ENCODE assay signal across 8 cellular contexts in genomic region chr2:148021059-148021985, GRCh38. TPM values are rescaled to one million over a fixed set of nuclear protein-coding genes. Genes with fewer than 3 reads are reported as not detected.
DNase-seq lines count a peak whose midpoint lies in the region; ATAC-seq and TF ChIP-seq lines count a peak whose summit lies in the region.

TSS of gene MBD5 (plus strand) at chr2:148021091.

- no peaks in the 10 kb centered on the region for H3K27me3 Mint-ChIP-seq in T-helper 17 cell

- H3K27ac Mint-ChIP-seq in T-helper 17 cell, result peak within 1 kb of the TSS; percentile 97

- ATAC-seq in GM21423 (IDR thresholded peaks at IDR 0.05; ENCODE audit: unreplicated experiment), result peak; percentile 34
- peak; percentile 64 for ATAC-seq in T-helper 17 cell

- peak; percentile 73 for DNase-seq in EH (ENCODE audit: low read depth)
- DNase-seq in T-helper 17 cell, result peak in 2 of 3 donors; percentile 34 to 56
- peak; percentile 44 to 70 for DNase-seq in cardiac fibroblast (ENCODE audit: low read depth in 2 of 2)
- no peak for DNase-seq in kidney epithelial cell (ENCODE audit: low read depth)
- DNase-seq in stimulated activated CD4-positive, alpha-beta T cell treated with anti-CD3 and anti-CD28 coated beads, Interleukin-1b, Interleukin-23, amount 100 ng/mL, for 48 hours, result peak; percentile 57
- no peak for DNase-seq in KG1 (lab: John Stamatoyannopoulos, UW)

- peaks cover 37% of the 10 kb centered on the region for H3K4me1 Mint-ChIP-seq in T-helper 17 cell

- peak within 1 kb of the TSS; percentile 50 for H3K27ac ChIP-seq in HUES6 (ENCODE audit: low read depth, low read length)

- H3K9me3 ChIP-seq in HUES6 (ENCODE audit: control insufficient read depth, insufficient read depth, low read depth, low read length) (no peaks in the 10 kb centered on the region), T-helper 17 cell (ENCODE audit: control insufficient read depth, low read length, poor library complexity, severe bottlenecking) (no peaks in the 10 kb centered on the region)

- H3K9ac ChIP-seq in HUES6 (ENCODE audit: low read length), result peak within 1 kb of the TSS; percentile 79

- H3K4me3 Mint-ChIP-seq in T-helper 17 cell, result peak within 1 kb of the TSS; percentile 100

- H3K4me3 ChIP-seq in HUES6 (ENCODE audit: low read depth, low read length) (peak within 1 kb of the TSS; percentile 88), cardiac fibroblast (replicated peaks in 1 of 2; ENCODE audit: low read depth in 2 of 2, low read length in 2 of 2) (peak within 1 kb of the TSS; percentile 67 to 94), kidney epithelial cell (ENCODE audit: low read depth, low read length) (peak within 1 kb of the TSS; percentile 82)

- H3K27me3 ChIP-seq in HUES6 (ENCODE audit: control insufficient read depth, insufficient read depth, low read length) (no peaks in the 10 kb centered on the region), kidney epithelial cell (ENCODE audit: control insufficient read depth, insufficient read depth, low read length) (no peaks in the 10 kb centered on the region)

- H3K4me1 ChIP-seq in HUES6 (ENCODE audit: control insufficient read depth, insufficient read depth, low read length), result peaks cover 12% of the 10 kb centered on the region

- peaks cover 5% of the 10 kb centered on the region for H3K36me3 Mint-ChIP-seq in T-helper 17 cell (ENCODE audit: low read depth)

- no peak for TF ChIP-seq CTCF in cardiac fibroblast (IDR thresholded peaks at IDR 0.05; ENCODE audit: low read depth, low read length)
- TF ChIP-seq CTCF in kidney epithelial cell (IDR thresholded peaks at IDR 0.05; ENCODE audit: insufficient read depth, low read length, poor library complexity, severe bottlenecking), result no peak

- no peaks in the 10 kb centered on the region for H3K36me3 ChIP-seq in HUES6 (ENCODE audit: control insufficient read depth, insufficient read depth, low read length)
- H3K36me3 ChIP-seq in kidney epithelial cell (ENCODE audit: control insufficient read depth, insufficient read depth, low read length), result no peaks in the 10 kb centered on the region

RNA-seq across cellular contexts. Expression of gene MBD5, which starts in this region (rescaled TPM):
- total RNA-seq in T-helper 17 cell (10 to 100 TPM; 56.1 to 56.8 TPM), kidney epithelial cell (14.5 and 25.9 TPM in 2 replicates)

Comparison
In these comparisons a context has a peak if more than half of its experiments do, and no peak if none do; other contexts are left out.
1. DNase-seq: peak in EH (single experiment), T-helper 17 cell (2 of 3), cardiac fibroblast (2 of 2) and stimulated activated CD4-positive, alpha-beta T cell treated with anti-CD3 and anti-CD28 coated beads, Interleukin-1b, Interleukin-23, amount 100 ng/mL, for 48 hours (single experiment); none in kidney epithelial cell (single experiment) and KG1 (single experiment).
2. Peak in every context shown above with its lines, with median percentiles within 50 percentile points of each other: H3K4me3 ChIP-seq.